30 cellular contexts compared by ENCODE assay signal in genomic region chr22:42872821-42873220, GRCh38. TPM values are rescaled to one million over a fixed set of nuclear protein-coding genes. Genes with fewer than 3 reads are reported as not detected.
DNase-seq lines count a peak whose midpoint lies in the region; ATAC-seq, FAIRE-seq and TF ChIP-seq lines count a peak whose summit lies in the region.
"Had no signal": no experiment of that assay in that cellular context is flagged by ENCODE, and none has a peak within 500 bp of the region (broad histone marks: within the 10 kb centered on the region; RNA-seq: fewer than 3 reads in every experiment).

No MANE protein-coding gene starts in this region.

- TF ChIP-seq POLR2A in HepG2 (IDR thresholded peaks at IDR 0.05; ENCODE audit: insufficient read depth in 1 of 2, low read depth in 2 of 2, low read length in 2 of 2) = no peak
- no peak for TF ChIP-seq POLR2A in right lobe of liver (IDR thresholded peaks at IDR 0.05)

- H3K27ac Mint-ChIP-seq in neural crest cell (ENCODE audit: unreplicated experiment) = peak overlapping the region; percentile 81
- H3K27ac Mint-ChIP-seq in CD8-positive, alpha-beta memory T cell = peak overlapping the region in 4 of 8 donors; percentile 5 to 68 (median 42)
- H3K27ac Mint-ChIP-seq: activated B cell treated with CpG ODN at 0.5 μM for 24 hours; activated naive CD4-positive, alpha-beta T cell treated with anti-CD3 and anti-CD28 coated beads for 36 hours had no signal

- no peak overlapping the region for H3K9ac ChIP-seq in HepG2 (ENCODE audit: insufficient read depth, low read depth, low read length)
- H3K9ac ChIP-seq: SK-N-SH had no signal

- H3K4me3 ChIP-seq in HepG2 (replicated peaks in 1 of 3; ENCODE audit: insufficient read depth in 1 of 3, low read depth in 2 of 3, low read length in 3 of 3) = no peak overlapping the region
- no peak overlapping the region for H3K4me3 ChIP-seq in right lobe of liver
- no peak overlapping the region for H3K4me3 ChIP-seq in CD8-positive, alpha-beta memory T cell (ENCODE audit: low read length)
- H3K4me3 ChIP-seq: adrenal gland, lung, mucosa of descending colon, ovary, suprapubic skin, upper lobe of left lung had no signal

- H3K79me2 ChIP-seq in HepG2 (ENCODE audit: insufficient read depth, low read length) = no peaks in the 10 kb centered on the region

- H3K27me3 Mint-ChIP-seq in neural crest cell (ENCODE audit: low read depth) = no peaks in the 10 kb centered on the region
- no peaks in the 10 kb centered on the region for H3K27me3 Mint-ChIP-seq in CD8-positive, alpha-beta memory T cell
- H3K27me3 Mint-ChIP-seq: activated B cell treated with CpG ODN at 0.5 μM for 24 hours; natural killer cell treated with Interleukin-12 subunit alpha and Interleukin-12 subunit beta and Interleukin-15 and Interleukin-18, amount 100 ng/mL, for 72 hours had no signal

- no peak overlapping the region for H3K27ac ChIP-seq in HepG2 (ENCODE audit: extremely low read length, insufficient read depth, low read length)
- no peak overlapping the region for H3K27ac ChIP-seq in right lobe of liver
- H3K27ac ChIP-seq in CD8-positive, alpha-beta memory T cell (ENCODE audit: low read depth, low read length) = no peak overlapping the region
- H3K27ac ChIP-seq: 22Rv1, ovary, suprapubic skin, upper lobe of left lung had no signal

- no peak overlapping the region for H3K4me2 ChIP-seq in HepG2 (ENCODE audit: low read depth, low read length)
- H3K4me2 ChIP-seq: SK-N-SH had no signal

- H3K36me3 ChIP-seq in HepG2 (replicated peaks in 1 of 2; ENCODE audit: control insufficient read depth in 1 of 2, insufficient read depth in 2 of 2, low read length in 2 of 2) (peaks cover 35 to 78% of the 10 kb centered on the region in 2 experiments), right lobe of liver (peaks cover 0 to 56% (median 8%) of the 10 kb centered on the region in 4 donors)
- H3K36me3 ChIP-seq in CD8-positive, alpha-beta memory T cell (ENCODE audit: insufficient read depth, low read length) = no peaks in the 10 kb centered on the region
- H3K36me3 ChIP-seq: ovary had no signal

- H3K9me3 Mint-ChIP-seq in neural crest cell = no peaks in the 10 kb centered on the region
- H3K9me3 Mint-ChIP-seq in CD8-positive, alpha-beta memory T cell = no peaks in the 10 kb centered on the region
- H3K9me3 Mint-ChIP-seq: activated B cell treated with CpG ODN at 0.5 μM for 24 hours; activated naive CD4-positive, alpha-beta T cell treated with anti-CD3 and anti-CD28 coated beads for 36 hours; natural killer cell treated with Interleukin-12 subunit alpha and Interleukin-12 subunit beta and Interleukin-15 and Interleukin-18, amount 100 ng/mL, for 72 hours had no signal

- no peaks in the 10 kb centered on the region for H4K20me1 ChIP-seq in HepG2 (ENCODE audit: insufficient read depth, low read length)

- no peaks in the 10 kb centered on the region for H3K36me3 Mint-ChIP-seq in neural crest cell (ENCODE audit: low read depth)
- peaks cover 0 to 76% (median 6%) of the 10 kb centered on the region in 3 donors for H3K36me3 Mint-ChIP-seq in CD8-positive, alpha-beta memory T cell
- H3K36me3 Mint-ChIP-seq: natural killer cell treated with Interleukin-12 subunit alpha and Interleukin-12 subunit beta and Interleukin-15 and Interleukin-18, amount 100 ng/mL, for 72 hours had no signal

- no TSS peak for BruUV-seq in HepG2 (replicated peaks; lab: Mats Ljungman, UMichigan)

- H3K9me3 ChIP-seq in HepG2 (ENCODE audit: low read length) (no peaks in the 10 kb centered on the region), right lobe of liver (no peaks in the 10 kb centered on the region)
- H3K9me3 ChIP-seq in CD8-positive, alpha-beta memory T cell (ENCODE audit: low read length) = no peaks in the 10 kb centered on the region
- H3K9me3 ChIP-seq: adrenal gland, mucosa of descending colon, ovary, SK-N-SH, suprapubic skin, upper lobe of left lung had no signal

- 98% methylated on average over 9 of the region's 9 CpGs for WGBS in HepG2 (ENCODE audit: low lambda C conversion rate)
- 55% methylated on average over 5 of the region's 9 CpGs for WGBS in right lobe of liver (ENCODE audit: insufficient coverage, low coverage, low lambda C conversion rate, missing lambda C conversion rate)

- H3K4me3 Mint-ChIP-seq in neural crest cell = no peak overlapping the region
- H3K4me3 Mint-ChIP-seq in CD8-positive, alpha-beta memory T cell = no peak overlapping the region
- H3K4me3 Mint-ChIP-seq: activated B cell treated with CpG ODN at 0.5 μM for 24 hours; activated naive CD4-positive, alpha-beta T cell treated with anti-CD3 and anti-CD28 coated beads for 36 hours; natural killer cell treated with Interleukin-12 subunit alpha and Interleukin-12 subunit beta and Interleukin-15 and Interleukin-18, amount 100 ng/mL, for 72 hours had no signal

- TF ChIP-seq EP300 in HepG2 (IDR thresholded peaks at IDR 0.05; ENCODE audit: low read depth in 2 of 2, low read length in 2 of 2) = no peak
- no peak for TF ChIP-seq EP300 in HepG2 (CRISPR knock-in tag; IDR thresholded peaks at IDR 0.05; ENCODE audit: borderline replicate concordance)

- CTCF ChIA-PET in HepG2 (lab: Yijun Ruan, JAX; ENCODE audit: low intra/inter-chr PET ratio, low total read pairs) = no interaction called here
- CTCF ChIA-PET in CD8-positive, alpha-beta memory T cell (lab: Charles Lee) = no interaction called here

- POLR2A ChIA-PET in HepG2 (lab: Yijun Ruan, JAX) = no interaction called here
- POLR2A ChIA-PET in CD8-positive, alpha-beta memory T cell (lab: Charles Lee) = no interaction called here

- DNase-seq in DMS 273 (lab: John Stamatoyannopoulos, UW; ENCODE audit: unreplicated experiment) (peak; percentile 50), DMS 273 treated with DMSO at 0.1 percent for 48 hours (lab: John Stamatoyannopoulos, UW) (no peak), HepG2 (ENCODE audit: low spot score) (no peak), right lobe of liver (no peak), neural crest cell (ENCODE audit: low read depth, low spot score) (no peak), NCI-H82 (lab: John Stamatoyannopoulos, UW) (no peak)
- DNase-seq in CD8-positive, alpha-beta memory T cell = no peak
- DNase-seq: activated B cell treated with CpG ODN at 0.5 μM for 24 hours; activated CD4-positive, alpha-beta T cell treated with anti-CD3 and anti-CD28 coated beads, Interleukin-2, amount 50 U/mL, for 1 hour; activated naive CD4-positive, alpha-beta T cell treated with anti-CD3 and anti-CD28 coated beads for 36 hours; Calu3; hippocampal formation; mucosa of descending colon; NCI-H1048; NCI-H187 treated with DMSO at 0.1 percent for 48 hours; NCI-H524; NK-92 treated with Interleukin-12 subunit alpha and Interleukin-12 subunit beta, amount 100 ng/mL, for 24 hours; ovary; SK-N-SH; small intestine; stimulated activated naive CD4-positive, alpha-beta T cell treated with Interleukin-2 at 50 U/mL for 16 hours; upper lobe of left lung had no signal

- H3K4me1 Mint-ChIP-seq in neural crest cell = peaks cover under 1% of the 10 kb centered on the region
- peaks cover 0 to 1% (median under 1%) of the 10 kb centered on the region in 3 donors for H3K4me1 Mint-ChIP-seq in CD8-positive, alpha-beta memory T cell

- no peak overlapping the region for H2AFZ ChIP-seq in HepG2 (ENCODE audit: low read length)

- TF ChIP-seq RAD21 in HepG2 (CRISPR knock-in tag; IDR thresholded peaks at IDR 0.05) = no peak

- intact Hi-C loops in HepG2 (cut with micrococcal nuclease; ENCODE audit: unreplicated experiment) = no loop called here
- intact Hi-C loops in right lobe of liver (cut with DNase I) = loop anchor here in 1 of 2 donors (10.0 kb wide), 1 partner anchor 112 kb away; no protein-coding TSS in a partner anchor

- FAIRE-seq in HepG2 (lab: Jason Lieb, UNC) = no peak
- FAIRE-seq: endothelial cell of umbilical vein, small intestine had no signal

- H3K4me1 ChIP-seq in HepG2 (ENCODE audit: insufficient read depth, low read length) (no peaks in the 10 kb centered on the region), right lobe of liver (peaks cover 0 to 13% (median 6%) of the 10 kb centered on the region in 4 donors)
- H3K4me1 ChIP-seq in CD8-positive, alpha-beta memory T cell (ENCODE audit: insufficient read depth, low read length) = no peaks in the 10 kb centered on the region

- ATAC-seq in HepG2 = no peak
- no peak for ATAC-seq in right lobe of liver
- ATAC-seq in HG02970 (IDR thresholded peaks at IDR 0.05; ENCODE audit: low FRiP score, unreplicated experiment) = no peak
- ATAC-seq: mucosa of descending colon; natural killer cell treated with Interleukin-12 subunit alpha and Interleukin-12 subunit beta and Interleukin-15 and Interleukin-18, amount 100 ng/mL, for 72 hours; Right ventricle myocardium inferior had no signal

- H3K27me3 ChIP-seq in HepG2 (ENCODE audit: control insufficient read depth in 1 of 2, insufficient read depth in 2 of 2, low read length in 2 of 2) (no peaks in the 10 kb centered on the region), right lobe of liver (no peaks in the 10 kb centered on the region)
- no peaks in the 10 kb centered on the region for H3K27me3 ChIP-seq in CD8-positive, alpha-beta memory T cell (ENCODE audit: insufficient read depth, low read length, poor library complexity, severe bottlenecking)
- H3K27me3 ChIP-seq: adrenal gland, ovary, suprapubic skin, upper lobe of left lung had no signal

- in situ Hi-C loops in HepG2 (cut with HindIII; ENCODE audit: extremely low pct_ligation_motif_present, low pct_unique_long_range_greater_than_20kb) = no loop called here

- TF ChIP-seq CTCF in HepG2 (CRISPR knock-in tag; IDR thresholded peaks at IDR 0.05) (no peak), right lobe of liver (IDR thresholded peaks at IDR 0.05) (no peak), neural crest cell (conservative IDR thresholded peaks at IDR 0.05) (no peak)

RNA-seq across cellular contexts. Expression of gene ARFGAP3, which starts 15.7 kb away (rescaled TPM):
- total RNA-seq in HepG2 (2016; rRNA removed; fragmentation: Illumina TruSeq; extraction: Trizol) (41.7 and 66.7 TPM in 2 replicates), right lobe of liver (10 to 100 TPM; 19.8 to 48.4 (median 30.4) TPM), neural crest cell (28.4 and 29.9 TPM in 2 replicates)
- total RNA-seq in HepG2 (2016; cell fraction: cytosol; rRNA removed; fragmentation: Illumina TruSeq; extraction: Trizol; ENCODE audit: low read depth) = 9.5 and 13.8 TPM in 2 replicates
- 41.6 and 68.2 TPM in 2 replicates for total RNA-seq in HepG2 (2016; cell fraction: insoluble cytoplasmic fraction; rRNA removed; fragmentation: Illumina TruSeq; extraction: Trizol)
- 19.0 and 21.9 TPM in 2 replicates for total RNA-seq in HepG2 (2016; cell fraction: membrane; rRNA removed; fragmentation: Illumina TruSeq; extraction: Trizol)
- total RNA-seq in HepG2 (2016; cell fraction: nucleus; rRNA removed; fragmentation: Illumina TruSeq; extraction: Trizol) = 26.8 and 27.4 TPM in 2 replicates
- polyA plus RNA-seq in HepG2 (2011; rRNA removed) = 51.0 and 61.6 TPM in 2 replicates
- polyA plus RNA-seq in HepG2 (2011; cell fraction: cytosol; rRNA removed) = 42.3 and 50.3 TPM in 2 replicates
- polyA plus RNA-seq in HepG2 (2011; cell fraction: nucleus; rRNA removed) = 41.8 and 43.9 TPM in 2 replicates
- polyA plus RNA-seq in HepG2 (2012) = 40.6 and 42.9 TPM in 2 replicates
- polyA plus RNA-seq in HepG2 (2016; cell fraction: cytosol; fragmentation: Illumina TruSeq; extraction: Trizol; ENCODE audit: low read depth) = 3.0 and 3.1 TPM in 2 replicates
- 50.7 and 53.6 TPM in 2 replicates for polyA plus RNA-seq in HepG2 (2016; cell fraction: insoluble cytoplasmic fraction; fragmentation: Illumina TruSeq; extraction: Trizol; ENCODE audit: low read depth)
- polyA plus RNA-seq in HepG2 (2016; cell fraction: membrane; fragmentation: Illumina TruSeq; extraction: Trizol; ENCODE audit: low read depth) = 7.0 and 7.1 TPM in 2 replicates
- 40.6 and 48.9 TPM in 2 replicates for polyA plus RNA-seq in HepG2 (2016; cell fraction: nucleus; fragmentation: Illumina TruSeq; extraction: Trizol; ENCODE audit: insufficient read depth, low read depth)
- polyA minus RNA-seq in HepG2 (2011; rRNA and poly(A)+ RNA removed; ENCODE audit: low replicate concordance) = 16.2 and 65.9 TPM in 2 replicates
- polyA minus RNA-seq in HepG2 (2011; cell fraction: cytosol; rRNA and poly(A)+ RNA removed) = 38.9 and 45.0 TPM in 2 replicates
- 43.4 and 53.0 TPM in 2 replicates for polyA minus RNA-seq in HepG2 (2011; cell fraction: nucleus; rRNA and poly(A)+ RNA removed)
- total RNA-seq in CD8-positive, alpha-beta memory T cell = 10 to 100 TPM; 32.2 to 33.0 TPM
- 50.0 TPM for polyA plus RNA-seq in CD8-positive, alpha-beta memory T cell
